Comparison of ENCODE assay signal across 26 cellular contexts in the genomic region with DNA sequence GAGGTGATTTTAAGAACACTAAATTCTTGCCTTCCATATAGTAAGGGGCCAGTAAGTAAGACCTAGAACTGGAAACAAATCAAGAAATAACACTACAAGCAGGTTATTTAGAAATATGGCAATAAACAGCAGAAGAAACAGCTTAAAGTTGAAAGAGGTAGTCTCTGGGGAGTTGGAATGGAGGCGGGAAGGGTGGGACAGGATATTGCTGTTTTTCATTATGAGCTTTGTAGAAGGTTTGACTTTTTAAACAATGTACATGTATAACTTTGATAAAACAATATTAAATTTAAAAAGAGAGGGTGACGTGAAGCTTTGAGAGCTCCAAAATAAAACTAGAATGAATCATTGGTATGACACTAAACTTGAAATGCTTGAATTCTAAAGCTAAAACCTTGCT.
"Had no signal": no experiment of that assay in that cellular context is flagged by ENCODE, and none has a peak within 500 bp of the region (broad histone marks: within the 10 kb centered on the region; RNA-seq: fewer than 3 reads in every experiment).

No MANE protein-coding gene starts in this region.

- H3K4me3 ChIP-seq: esophagus muscularis mucosa, gastrocnemius medialis, neural progenitor cell, psoas muscle, sigmoid colon, tibial nerve had no signal

- H3K4me1 ChIP-seq: esophagus muscularis mucosa, gastrocnemius medialis, neural progenitor cell, parathyroid adenoma, psoas muscle, sigmoid colon had no signal

- H3K9me3 ChIP-seq: esophagus muscularis mucosa, gastrocnemius medialis, psoas muscle, sigmoid colon, tibial nerve had no signal

- H3K4me1 Mint-ChIP-seq: activated B cell treated with CpG ODN at 0.5 μM for 24 hours; activated CD8-positive, alpha-beta memory T cell treated with anti-CD3 and anti-CD28 coated beads, Interleukin-2, amount 10 ng/mL, durations not matched to agents 7 days and 5 days; activated naive CD8-positive, alpha-beta T cell treated with anti-CD3 and anti-CD28 coated beads for 36 hours; naive B cell; neural progenitor cell had no signal

- H3K27me3 ChIP-seq: esophagus muscularis mucosa, gastrocnemius medialis, neural progenitor cell, sigmoid colon, tibial nerve had no signal

- H3K9me3 Mint-ChIP-seq: activated B cell treated with CpG ODN at 0.5 μM for 24 hours; activated naive CD8-positive, alpha-beta T cell treated with anti-CD3 and anti-CD28 coated beads for 36 hours; activated T-cell treated with anti-CD3 and anti-CD28 coated beads, Interleukin-2, amount 50 U/mL, for 72 hours; neural progenitor cell; T-helper 2 cell treated with Interferon-gamma antibody and Interleukin-4, amounts not matched to agents 5 μg/mL and 100 μg/mL, for 36 hours had no signal

- H3K27ac Mint-ChIP-seq: activated B cell treated with CpG ODN at 0.5 μM for 24 hours; activated CD8-positive, alpha-beta memory T cell treated with anti-CD3 and anti-CD28 coated beads, Interleukin-2, amount 10 ng/mL, durations not matched to agents 7 days and 5 days; activated CD8-positive, alpha-beta T cell treated with anti-CD3 and anti-CD28 coated beads, Interleukin-2, amount 10 ng/mL, durations not matched to agents 7 days and 5 days; activated naive CD8-positive, alpha-beta T cell treated with anti-CD3 and anti-CD28 coated beads for 36 hours; activated T-cell treated with anti-CD3 and anti-CD28 coated beads, Interleukin-2, amount 50 U/mL, for 72 hours; mesothelial cell of epicardium; neural progenitor cell; T-helper 2 cell treated with Interferon-gamma antibody and Interleukin-4, amounts not matched to agents 5 μg/mL and 100 μg/mL, for 36 hours had no signal

- ATAC-seq: activated CD8-positive, alpha-beta memory T cell treated with anti-CD3 and anti-CD28 coated beads, Interleukin-2, amount 10 ng/mL, durations not matched to agents 7 days and 5 days; activated CD8-positive, alpha-beta T cell treated with anti-CD3 and anti-CD28 coated beads, Interleukin-2, amount 10 ng/mL, durations not matched to agents 7 days and 5 days; activated T-cell treated with anti-CD3 and anti-CD28 coated beads, Interleukin-2, amount 50 U/mL, for 72 hours; gastrocnemius medialis; left colon; psoas muscle had no signal

- H3K27me3 Mint-ChIP-seq: activated CD8-positive, alpha-beta memory T cell treated with anti-CD3 and anti-CD28 coated beads, Interleukin-2, amount 10 ng/mL, durations not matched to agents 7 days and 5 days had no signal

- H3K4me3 Mint-ChIP-seq: activated B cell treated with CpG ODN at 0.5 μM for 24 hours; activated CD8-positive, alpha-beta memory T cell treated with anti-CD3 and anti-CD28 coated beads, Interleukin-2, amount 10 ng/mL, durations not matched to agents 7 days and 5 days; activated CD8-positive, alpha-beta T cell treated with anti-CD3 and anti-CD28 coated beads, Interleukin-2, amount 10 ng/mL, durations not matched to agents 7 days and 5 days; activated naive CD8-positive, alpha-beta T cell treated with anti-CD3 and anti-CD28 coated beads for 36 hours; activated T-cell treated with anti-CD3 and anti-CD28 coated beads, Interleukin-2, amount 50 U/mL, for 72 hours; mesothelial cell of epicardium; naive B cell; neural progenitor cell; T-helper 2 cell treated with Interferon-gamma antibody and Interleukin-4, amounts not matched to agents 5 μg/mL and 100 μg/mL, for 36 hours had no signal

- H3K36me3 Mint-ChIP-seq: activated CD8-positive, alpha-beta memory T cell treated with anti-CD3 and anti-CD28 coated beads, Interleukin-2, amount 10 ng/mL, durations not matched to agents 7 days and 5 days; mesothelial cell of epicardium; naive B cell; neural progenitor cell had no signal

- DNase-seq: activated B cell treated with CpG ODN at 0.5 μM for 24 hours; activated CD8-positive, alpha-beta memory T cell treated with anti-CD3 and anti-CD28 coated beads, Interleukin-2, amount 10 ng/mL, durations not matched to agents 7 days and 5 days; activated CD8-positive, alpha-beta T cell treated with anti-CD3 and anti-CD28 coated beads, Interleukin-2, amount 10 ng/mL, durations not matched to agents 7 days and 5 days; activated naive CD4-positive, alpha-beta T cell; activated naive CD8-positive, alpha-beta T cell treated with anti-CD3 and anti-CD28 coated beads for 36 hours; activated T-cell treated with anti-CD3 and anti-CD28 coated beads, Interleukin-2, amount 50 U/mL, for 72 hours; caudate nucleus; cortex of kidney; gastrocnemius medialis; hippocampal formation; kidney; left colon; mammary epithelial cell; naive B cell; occipital lobe; psoas muscle; sigmoid colon; small intestine; stimulated activated CD4-positive, alpha-beta T cell treated with anti-CD3 and anti-CD28 coated beads, Interleukin-4, amount 100 ng/mL, for 4 hours; T-helper 1 cell had no signal

- H3K27ac ChIP-seq: esophagus muscularis mucosa, gastrocnemius medialis, neural progenitor cell, parathyroid adenoma, psoas muscle, sigmoid colon, tibial nerve had no signal

- H3K9ac ChIP-seq: neural progenitor cell, parathyroid adenoma had no signal

- H3K36me3 ChIP-seq: esophagus muscularis mucosa, gastrocnemius medialis, neural progenitor cell, sigmoid colon, tibial nerve had no signal
